17 cellular contexts compared by ENCODE assay signal in the genomic region with DNA sequence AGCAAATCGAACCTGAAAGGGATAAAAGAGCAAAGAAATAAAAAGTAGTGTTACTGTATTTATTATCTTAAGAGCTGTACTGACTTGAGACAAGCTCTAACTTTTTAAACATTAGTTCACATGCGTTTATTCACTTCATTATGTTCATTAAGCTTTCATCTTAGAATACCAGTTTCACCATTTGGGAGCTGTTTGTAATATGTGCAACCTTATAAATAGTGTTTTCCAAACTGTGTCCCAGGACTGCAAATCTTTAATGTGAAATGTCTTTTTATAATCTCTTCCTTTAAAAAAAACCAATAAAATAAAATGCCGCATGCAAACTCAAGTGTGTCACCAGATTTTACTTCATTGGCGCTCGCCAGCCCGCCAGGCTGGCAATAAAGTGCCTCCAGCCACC. TPM values are rescaled to one million over a fixed set of nuclear protein-coding genes. Genes with fewer than 3 reads are reported as not detected.
A peak's percentile ranks its signal among the peaks of the same experiment; 100 is the strongest.
DNase-seq lines count a peak whose midpoint lies in the region; ATAC-seq, FAIRE-seq and TF ChIP-seq lines count a peak whose summit lies in the region.
"Had no signal": no experiment of that assay in that cellular context is flagged by ENCODE, and none has a peak within 500 bp of the region (broad histone marks: within the 10 kb centered on the region; RNA-seq: fewer than 3 reads in every experiment).

No MANE protein-coding gene starts in this region.

- H3K9me3 Mint-ChIP-seq in activated naive CD4-positive, alpha-beta T cell treated with anti-CD3 and anti-CD28 coated beads, Interleukin-2, amount 50 U/mL, for 72 hours: no peaks in the 10 kb centered on the region
- no peaks in the 10 kb centered on the region for H3K9me3 Mint-ChIP-seq in stimulated activated naive B cell treated with anti-CD40 and anti-IgM and Interleukin-4, amounts not matched to agents 10 μg/mL and 1 μg/mL and 100 μg/mL, for 72 hours
- H3K9me3 Mint-ChIP-seq: CD8-positive, alpha-beta T cell; H9 had no signal

- no peak overlapping the region for H3K4me3 Mint-ChIP-seq in T-helper 17 cell
- H3K4me3 Mint-ChIP-seq in stimulated activated naive B cell treated with anti-CD40 and anti-IgM and Interleukin-4, amounts not matched to agents 10 μg/mL and 1 μg/mL and 100 μg/mL, for 72 hours: no peak overlapping the region
- H3K4me3 Mint-ChIP-seq: B cell; CD8-positive, alpha-beta T cell; H9 had no signal

- 82 to 86% (median 85%) methylated on average over 6 of the region's 6 CpGs for WGBS in small intestine, 3 donors

- H3K4me2 ChIP-seq in PC-9: no peak overlapping the region

- peaks cover 28 to 47% of the 10 kb centered on the region in 2 donors for H3K36me3 Mint-ChIP-seq in activated naive CD4-positive, alpha-beta T cell treated with anti-CD3 and anti-CD28 coated beads, Interleukin-2, amount 50 U/mL, for 72 hours
- H3K36me3 Mint-ChIP-seq in T-helper 17 cell (ENCODE audit: low read depth): peaks cover 22% of the 10 kb centered on the region
- peaks cover 54 to 56% of the 10 kb centered on the region in 2 donors for H3K36me3 Mint-ChIP-seq in stimulated activated naive B cell treated with anti-CD40 and anti-IgM and Interleukin-4, amounts not matched to agents 10 μg/mL and 1 μg/mL and 100 μg/mL, for 72 hours

- H4K20me1 ChIP-seq in PC-9 (ENCODE audit: insufficient read depth): 0 out of 2 replicates have a peak, but pooled peaks cover 10% of the 10 kb centered on the region

- 0 out of 2 replicates have a peak overlapping the region, but pooled peaks have one; percentile 11 for H3K27ac ChIP-seq in PC-9
- no peak overlapping the region for H3K27ac ChIP-seq in coronary artery
- H3K27ac ChIP-seq in small intestine (ENCODE audit: low read depth in 1 of 2, low read length in 1 of 2): no peak overlapping the region

- H3K4me3 ChIP-seq in PC-9 (no peak overlapping the region), coronary artery (no peak overlapping the region), small intestine (ENCODE audit: low read depth in 1 of 2, low read length in 2 of 2) (no peak overlapping the region)

- H3K4me1 ChIP-seq in PC-9 (replicated peaks; ENCODE audit: insufficient read depth): no peaks in the 10 kb centered on the region
- no peaks in the 10 kb centered on the region for H3K4me1 ChIP-seq in small intestine (ENCODE audit: control insufficient read depth in 2 of 2, insufficient read depth in 1 of 2, low read depth in 1 of 2, low read length in 1 of 2)
- H3K4me1 ChIP-seq: Caco-2 had no signal

- intact Hi-C loops in PC-9 (cut with micrococcal nuclease; ENCODE audit: unreplicated experiment): no loop called here

- H3K79me2 ChIP-seq in PC-9 (ENCODE audit: low read depth): no peaks in the 10 kb centered on the region

- ATAC-seq in activated naive CD4-positive, alpha-beta T cell treated with anti-CD3 and anti-CD28 coated beads, Interleukin-2, amount 50 U/mL, for 72 hours: no peak
- no peak for ATAC-seq in T-helper 17 cell
- no peak for ATAC-seq in stimulated activated naive B cell treated with anti-CD40 and anti-IgM and Interleukin-4, amounts not matched to agents 10 μg/mL and 1 μg/mL and 100 μg/mL, for 72 hours (replicated peaks)
- ATAC-seq: CD8-positive, alpha-beta T cell had no signal

- H2AFZ ChIP-seq in PC-9: no peak overlapping the region

- BruUV-seq in PC-9 (replicated peaks; lab: Mats Ljungman, UMichigan): no TSS peak

- no peak for DNase-seq in activated naive CD4-positive, alpha-beta T cell treated with anti-CD3 and anti-CD28 coated beads, Interleukin-2, amount 50 U/mL, for 72 hours (ENCODE audit: low spot score in 2 of 2)
- no peak for DNase-seq in activated naive CD4-positive, alpha-beta T cell treated with anti-CD3 and anti-CD28 coated beads, Interleukin-2, amount 50 U/mL, for 16 hours
- DNase-seq in PC-9 (no peak), T-helper 17 cell (no peak), coronary artery (ENCODE audit: low spot score) (no peak), small intestine (no peak)
- no peak for DNase-seq in stimulated activated naive B cell treated with anti-CD40 and anti-IgM and Interleukin-4, amounts not matched to agents 10 μg/mL and 1 μg/mL and 100 μg/mL, for 72 hours
- DNase-seq: C1 segment of cervical spinal cord; Caco-2; CD8-positive, alpha-beta T cell; DND-41; GDM1; GOT3; H9 had no signal

- POLR2A ChIA-PET in PC-9 (lab: Charles Lee; ENCODE audit: unreplicated experiment): no interaction called here

- TF ChIP-seq CTCF in PC-9 (conservative IDR thresholded peaks at IDR 0.05): no peak
- no peak for TF ChIP-seq CTCF in coronary artery (IDR thresholded peaks at IDR 0.05)

- H3K9me2 ChIP-seq in PC-9 (ENCODE audit: insufficient read depth): no peaks in the 10 kb centered on the region

- no peaks in the 10 kb centered on the region for H3K27me3 Mint-ChIP-seq in T-helper 17 cell
- H3K27me3 Mint-ChIP-seq in stimulated activated naive B cell treated with anti-CD40 and anti-IgM and Interleukin-4, amounts not matched to agents 10 μg/mL and 1 μg/mL and 100 μg/mL, for 72 hours: no peaks in the 10 kb centered on the region
- H3K27me3 Mint-ChIP-seq: B cell had no signal

- FAIRE-seq in small intestine (lab: Jason Lieb, UNC): no peak
- FAIRE-seq: A204.1, GM12892 had no signal

- CTCF ChIA-PET in PC-9 (lab: Charles Lee): no interaction called here

- peaks cover 7% of the 10 kb centered on the region for H3K4me1 Mint-ChIP-seq in T-helper 17 cell
- H3K4me1 Mint-ChIP-seq in stimulated activated naive B cell treated with anti-CD40 and anti-IgM and Interleukin-4, amounts not matched to agents 10 μg/mL and 1 μg/mL and 100 μg/mL, for 72 hours: peaks cover 0 to 1% of the 10 kb centered on the region in 2 donors
- H3K4me1 Mint-ChIP-seq: B cell had no signal

- H3K36me3 ChIP-seq in PC-9 (ENCODE audit: low read depth) (peaks cover 55% of the 10 kb centered on the region), small intestine (ENCODE audit: control insufficient read depth in 2 of 2, insufficient read depth in 2 of 2, low read length in 2 of 2) (peaks cover 24 to 45% of the 10 kb centered on the region in 2 donors)

- peak overlapping the region; percentile 12 to 22 for H3K27ac Mint-ChIP-seq in activated naive CD4-positive, alpha-beta T cell treated with anti-CD3 and anti-CD28 coated beads, Interleukin-2, amount 50 U/mL, for 72 hours
- H3K27ac Mint-ChIP-seq in T-helper 17 cell: peak overlapping the region; percentile 60
- peak overlapping the region; percentile 69 for H3K27ac Mint-ChIP-seq in stimulated activated naive B cell treated with anti-CD40 and anti-IgM and Interleukin-4, amounts not matched to agents 10 μg/mL and 1 μg/mL and 100 μg/mL, for 72 hours
- H3K27ac Mint-ChIP-seq: B cell, H9 had no signal

- H3K27me3 ChIP-seq in PC-9 (ENCODE audit: insufficient read depth, low read depth) (no peaks in the 10 kb centered on the region), small intestine (ENCODE audit: control insufficient read depth in 2 of 2, insufficient read depth in 2 of 2, low read length in 2 of 2) (no peaks in the 10 kb centered on the region)

- peaks cover 46% of the 10 kb centered on the region for H3F3A ChIP-seq in PC-9 (ENCODE audit: insufficient read depth, low read depth)

- H3K9me3 ChIP-seq in PC-9 (ENCODE audit: insufficient read depth, low read depth) (no peaks in the 10 kb centered on the region), T-helper 17 cell (ENCODE audit: control insufficient read depth, low read length, poor library complexity, severe bottlenecking) (no peaks in the 10 kb centered on the region), small intestine (ENCODE audit: control insufficient read depth, low read depth) (no peaks in the 10 kb centered on the region)
- H3K9me3 ChIP-seq: Caco-2 had no signal

RNA-seq across cellular contexts. Expression of gene LGALS8, which starts 28.3 kb away (rescaled TPM):
- 100 to 1,000 TPM; 132 to 156 TPM for total RNA-seq in activated naive CD4-positive, alpha-beta T cell treated with anti-CD3 and anti-CD28 coated beads, Interleukin-2, amount 50 U/mL, for 72 hours
- total RNA-seq in PC-9 (2021) (36.4 and 59.2 TPM in 2 replicates), T-helper 17 cell (100 to 1,000 TPM; 161 to 173 TPM)
- polyA plus RNA-seq in small intestine: 10 to 100 TPM; 15.0 to 18.6 (median 17.4) TPM

RNA-seq across cellular contexts. Expression of gene HEATR1, which starts 52.2 kb away (rescaled TPM):
- 10 to 100 TPM; 49.4 to 74.0 TPM for total RNA-seq in activated naive CD4-positive, alpha-beta T cell treated with anti-CD3 and anti-CD28 coated beads, Interleukin-2, amount 50 U/mL, for 72 hours
- total RNA-seq in PC-9 (2021) (34.3 and 43.0 TPM in 2 replicates), T-helper 17 cell (10 to 100 TPM; 34.2 to 45.6 TPM)
- 1 to 10 TPM; 1.1 to 6.5 (median 1.6) TPM for polyA plus RNA-seq in small intestine

Comparison
In these comparisons a context has a peak if more than half of its experiments do, and no peak if none do; other contexts are left out.
1. H3K27ac Mint-ChIP-seq: peak in every context shown above with its lines; median percentile 69 in stimulated activated naive B cell treated with anti-CD40 and anti-IgM and Interleukin-4, amounts not matched to agents 10 μg/mL and 1 μg/mL and 100 μg/mL, for 72 hours; 60 in T-helper 17 cell; 17 in activated naive CD4-positive, alpha-beta T cell treated with anti-CD3 and anti-CD28 coated beads, Interleukin-2, amount 50 U/mL, for 72 hours.